8 cellular contexts compared by ENCODE assay signal in genomic region chr9:112819635-112820496, GRCh38.
A peak's percentile ranks its signal among the peaks of the same experiment; 100 is the strongest.
DNase-seq lines count a peak whose midpoint lies in the region; ATAC-seq and TF ChIP-seq lines count a peak whose summit lies in the region.

No MANE protein-coding gene starts in this region.

- TF ChIP-seq POLR2A in stomach (IDR thresholded peaks at IDR 0.05) = no peak

- no peak overlapping the region for H3K27ac Mint-ChIP-seq in activated CD4-positive, alpha-beta T cell treated with anti-CD3 and anti-CD28 coated beads for 36 hours

- 60% methylated on average over 7 of the region's 7 CpGs for WGBS in hepatocyte (ENCODE audit: low lambda C conversion rate, missing lambda C conversion rate)
- WGBS in stomach, 5 donors = 37 to 59% (median 44%) methylated on average over 7 of the region's 7 CpGs

- intact Hi-C loops in activated CD4-positive, alpha-beta T cell treated with anti-CD3 and anti-CD28 coated beads for 36 hours (cut with DNase I, micrococcal nuclease) = no loop called here
- intact Hi-C loops in stomach (cut with DNase I; ENCODE audit: low total_unique reads) = no loop called here

- no peak for TF ChIP-seq EP300 in stomach (IDR thresholded peaks at IDR 0.05)

- H3K36me3 Mint-ChIP-seq in activated CD4-positive, alpha-beta T cell treated with anti-CD3 and anti-CD28 coated beads for 36 hours (ENCODE audit: low read depth) = peaks cover 6% of the 10 kb centered on the region

- H3K79me2 ChIP-seq in hepatocyte = no peaks in the 10 kb centered on the region

- peaks cover 0 to 28% of the 10 kb centered on the region in 2 experiments; a peak in 1 of 3 replicates for H3K36me3 ChIP-seq in HEK293 (ENCODE audit: control insufficient read depth in 2 of 2, insufficient read depth in 1 of 2, low read length in 2 of 2)
- H3K36me3 ChIP-seq in hepatocyte (replicated peaks; ENCODE audit: insufficient read depth, low read depth) = no peaks in the 10 kb centered on the region
- peaks cover 0 to 13% (median 9%) of the 10 kb centered on the region in 4 donors for H3K36me3 ChIP-seq in stomach

- H3K9me3 ChIP-seq in HEK293 (ENCODE audit: control insufficient read depth, insufficient read depth, low read depth, low read length) = no peaks in the 10 kb centered on the region
- peaks cover 3% of the 10 kb centered on the region for H3K9me3 ChIP-seq in hepatocyte (ENCODE audit: low read depth)
- no peaks in the 10 kb centered on the region for H3K9me3 ChIP-seq in stomach

- no peaks in the 10 kb centered on the region for H3K27me3 ChIP-seq in hepatocyte
- no peaks in the 10 kb centered on the region for H3K27me3 ChIP-seq in stomach

- H3K4me1 Mint-ChIP-seq in activated CD4-positive, alpha-beta T cell treated with anti-CD3 and anti-CD28 coated beads for 36 hours = no peaks in the 10 kb centered on the region

- CTCF ChIA-PET in activated CD4-positive, alpha-beta T cell treated with anti-CD3 and anti-CD28 coated beads for 36 hours (lab: Charles Lee) = interaction anchor here (0.7 to 1.5 kb wide), 4 partner anchors 9 to 720 kb away, joined by 3 to 5 read pairs (median 3); no protein-coding TSS in a partner anchor
- CTCF ChIA-PET in HEK293 (lab: Yijun Ruan, JAX) = interaction anchor here (0.5 to 1.9 kb wide), 44 partner anchors 8 to 1268 kb away, joined by 3 to 20 read pairs (median 4); partner anchors contain the start of gene INIP

- POLR2A ChIA-PET in activated CD4-positive, alpha-beta T cell treated with anti-CD3 and anti-CD28 coated beads for 36 hours (lab: Charles Lee) = no interaction called here
- POLR2A ChIA-PET in HEK293 (lab: Yijun Ruan, JAX) = interaction anchor here (0.5 to 1.3 kb wide), 3 partner anchors 47 to 102 kb away, joined by 3 read pairs; partner anchors contain the start of gene INIP

- peak; percentile 61 for ATAC-seq in activated CD4-positive, alpha-beta T cell treated with anti-CD3 and anti-CD28 coated beads for 36 hours
- ATAC-seq in GM21737 (IDR thresholded peaks at IDR 0.05; ENCODE audit: unreplicated experiment) = no peak

- H3K27me3 Mint-ChIP-seq in activated CD4-positive, alpha-beta T cell treated with anti-CD3 and anti-CD28 coated beads for 36 hours = no peaks in the 10 kb centered on the region

- no peaks in the 10 kb centered on the region for H3K9me2 ChIP-seq in hepatocyte (replicated peaks; ENCODE audit: insufficient read depth)

- no peaks in the 10 kb centered on the region for H4K20me1 ChIP-seq in hepatocyte (ENCODE audit: insufficient read depth, poor library complexity, severe bottlenecking)

- H3K4me2 ChIP-seq in hepatocyte = no peak overlapping the region

- peak; percentile 20 for DNase-seq in activated CD4-positive, alpha-beta T cell treated with anti-CD3 and anti-CD28 coated beads for 36 hours
- DNase-seq in activated CD4-positive, alpha-beta T cell treated with anti-CD3 and anti-CD28 coated beads, Interleukin-2, amount 50 U/mL, for 48 hours = no peak
- DNase-seq in NCI-H2171 (lab: John Stamatoyannopoulos, UW) (peak; percentile 48), amniotic epithelial cell (ENCODE audit: low read depth) (peak; percentile 82), hepatocyte (ENCODE audit: low spot score) (peak; percentile 83), stomach (peak; percentile 37)

- H2AFZ ChIP-seq in hepatocyte = no peak overlapping the region

- no peak overlapping the region for H3K27ac ChIP-seq in HEK293 (ENCODE audit: extremely low read depth, low read depth, low read length)
- no peak overlapping the region for H3K27ac ChIP-seq in hepatocyte
- H3K27ac ChIP-seq in stomach = peak overlapping the region in 1 of 5 donors; percentile 7

- H3K9me3 Mint-ChIP-seq in activated CD4-positive, alpha-beta T cell treated with anti-CD3 and anti-CD28 coated beads for 36 hours (ENCODE audit: low read depth) = no peaks in the 10 kb centered on the region

- H3K4me3 Mint-ChIP-seq in activated CD4-positive, alpha-beta T cell treated with anti-CD3 and anti-CD28 coated beads for 36 hours = no peak overlapping the region

- TF ChIP-seq CTCF in HEK293 (tag by site-specific recombination; IDR thresholded peaks at IDR 0.05) (no peak), hepatocyte (IDR thresholded peaks at IDR 0.05; ENCODE audit: poor library complexity) (peak; percentile 72), stomach (IDR thresholded peaks at IDR 0.05) (peak in 5 of 7 experiments; percentile 27 to 57 (median 54))

- H3K4me3 ChIP-seq in HEK293 (ENCODE audit: low read depth, low read length) (no peak overlapping the region), hepatocyte (no peak overlapping the region), stomach (no peak overlapping the region)

- H3K4me1 ChIP-seq in HEK293 (ENCODE audit: control insufficient read depth, insufficient read depth, low read length) (no peaks in the 10 kb centered on the region), hepatocyte (ENCODE audit: insufficient read depth) (no peaks in the 10 kb centered on the region), stomach (peaks cover 0 to 39% (median 14%) of the 10 kb centered on the region in 4 donors)

TF ChIP-seq in HEK293, 187 proteins besides CTCF, POLR2A, EP300 and RAD21:
- TF ChIP-seq BCL6B (tag by site-specific recombination; IDR thresholded peaks at IDR 0.05) = no peak
- peak; percentile 77 for TF ChIP-seq ZNF654 (tag by site-specific recombination; IDR thresholded peaks at IDR 0.05; ENCODE audit: low read depth)
- TF ChIP-seq ZNF473 (tag by site-specific recombination; IDR thresholded peaks at IDR 0.05) = no peak
- 0 out of 2 replicates have a peak, but pooled peaks have one; percentile 33 for TF ChIP-seq IKZF3 (tag by site-specific recombination; IDR thresholded peaks at IDR 0.05)
- TF ChIP-seq, protein P1, sequence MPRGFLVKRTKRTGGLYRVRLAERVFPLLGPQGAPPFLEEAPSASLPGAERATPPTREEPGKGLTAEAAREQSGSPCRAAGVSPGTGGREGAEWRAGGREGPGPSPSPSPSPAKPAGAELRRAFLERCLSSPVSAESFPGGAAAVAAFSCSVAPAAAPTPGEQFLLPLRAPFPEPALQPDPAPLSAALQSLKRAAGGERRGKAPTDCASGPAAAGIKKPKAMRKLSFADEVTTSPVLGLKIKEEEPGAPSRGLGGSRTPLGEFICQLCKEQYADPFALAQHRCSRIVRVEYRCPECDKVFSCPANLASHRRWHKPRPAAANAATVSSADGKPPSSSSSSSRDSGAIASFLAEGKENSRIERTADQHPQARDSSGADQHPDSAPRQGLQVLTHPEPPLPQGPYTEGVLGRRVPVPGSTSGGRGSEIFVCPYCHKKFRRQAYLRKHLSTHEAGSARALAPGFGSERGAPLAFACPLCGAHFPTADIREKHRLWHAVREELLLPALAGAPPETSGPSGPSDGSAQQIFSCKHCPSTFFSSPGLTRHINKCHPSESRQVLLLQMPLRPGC (tag by site-specific recombination; IDR thresholded peaks at IDR 0.05) = no peak

Comparison
In these comparisons a context has a peak if more than half of its experiments do, and no peak if none do; other contexts are left out.
1. DNase-seq: peak in activated CD4-positive, alpha-beta T cell treated with anti-CD3 and anti-CD28 coated beads for 36 hours (single experiment), NCI-H2171 (single experiment), amniotic epithelial cell (single experiment), hepatocyte (single experiment) and stomach (single experiment); none in activated CD4-positive, alpha-beta T cell treated with anti-CD3 and anti-CD28 coated beads, Interleukin-2, amount 50 U/mL, for 48 hours (0 of 2).